Comparison of ENCODE assay signal across 20 cellular contexts in the genomic region with DNA sequence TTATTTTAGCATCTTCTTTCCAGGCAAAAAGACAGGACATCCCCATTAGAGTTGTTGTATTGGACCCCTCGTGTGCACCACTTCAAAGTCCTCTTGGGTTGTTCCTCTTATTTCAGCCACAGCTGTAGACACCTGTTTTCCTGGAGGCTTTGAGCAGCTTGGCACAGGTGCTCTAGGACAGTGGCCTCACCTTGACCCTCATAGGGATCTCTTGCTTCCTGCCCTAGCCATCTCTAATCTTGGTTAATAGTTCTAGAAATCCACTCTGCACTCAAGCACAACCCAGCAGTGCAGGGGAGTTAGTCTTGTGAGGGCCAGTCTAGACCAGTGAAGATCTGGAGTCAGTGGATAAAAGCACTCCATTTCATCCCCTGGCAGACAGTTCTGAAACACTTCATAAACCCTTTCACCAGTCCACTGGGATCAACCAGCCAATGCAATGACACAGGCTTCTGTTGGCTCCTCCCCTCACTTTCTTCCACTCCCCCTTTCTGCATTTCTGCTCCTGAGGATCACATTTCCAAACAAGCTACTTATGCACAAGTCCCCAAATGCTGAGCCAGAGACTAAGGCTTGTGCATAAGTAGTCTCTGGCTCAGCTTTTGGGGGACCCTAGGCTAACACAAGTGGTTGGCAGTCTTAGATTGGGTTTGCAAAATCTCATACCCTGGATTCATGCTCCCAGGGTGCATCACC.
"Had no signal": no experiment of that assay in that cellular context is flagged by ENCODE, and none has a peak within 500 bp of the region (broad histone marks: within the 10 kb centered on the region; RNA-seq: fewer than 3 reads in every experiment).

No MANE protein-coding gene starts in this region.

- H3K27ac Mint-ChIP-seq: activated CD4-positive, alpha-beta memory T cell treated with anti-CD3 and anti-CD28 coated beads, Interleukin-2, amount 10 ng/mL, durations not matched to agents 7 days and 5 days; activated CD4-positive, alpha-beta T cell treated with anti-CD3 and anti-CD28 coated beads for 36 hours; activated naive CD8-positive, alpha-beta T cell treated with anti-CD3 and anti-CD28 coated beads, Interleukin-2, amount 10 ng/mL, durations not matched to agents 7 days and 5 days; activated T-cell treated with anti-CD3 and anti-CD28 coated beads, Interleukin-2, amount 50 U/mL, for 72 hours; endodermal cell; naive thymus-derived CD4-positive, alpha-beta T cell had no signal

- H3K27ac ChIP-seq: breast epithelium, neutrophil, psoas muscle, right lobe of liver, spleen had no signal

- H3K27me3 ChIP-seq: breast epithelium, neutrophil, right lobe of liver, spleen had no signal

- H3K36me3 Mint-ChIP-seq: activated naive CD8-positive, alpha-beta T cell treated with anti-CD3 and anti-CD28 coated beads, Interleukin-2, amount 10 ng/mL, durations not matched to agents 7 days and 5 days had no signal

- H3K4me1 ChIP-seq: breast epithelium, psoas muscle, right lobe of liver, spleen had no signal

- DNase-seq: activated CD4-positive, alpha-beta memory T cell treated with anti-CD3 and anti-CD28 coated beads, Interleukin-2, amount 10 ng/mL, durations not matched to agents 7 days and 5 days; activated CD4-positive, alpha-beta T cell treated with anti-CD3 and anti-CD28 coated beads for 36 hours; activated CD8-positive, alpha-beta memory T cell treated with anti-CD3 and anti-CD28 coated beads, Interleukin-2, amount 50 U/mL, for 4 hours; activated naive CD8-positive, alpha-beta T cell treated with anti-CD3 and anti-CD28 coated beads, Interleukin-2, amount 10 ng/mL, durations not matched to agents 7 days and 5 days; activated T-cell treated with anti-CD3 and anti-CD28 coated beads, Interleukin-2, amount 50 U/mL, for 72 hours; aorta; endodermal cell; erythroblast; hippocampal formation; naive thymus-derived CD4-positive, alpha-beta T cell; psoas muscle; right lobe of liver; spleen; stimulated activated CD4-positive, alpha-beta T cell treated with anti-CD3 and anti-CD28 coated beads, Interleukin-2, amount 100 ng/mL, for 24 hours; stimulated activated naive CD4-positive, alpha-beta T cell; substantia nigra; trophoblast cell had no signal

- H3K4me1 Mint-ChIP-seq: activated CD4-positive, alpha-beta memory T cell treated with anti-CD3 and anti-CD28 coated beads, Interleukin-2, amount 10 ng/mL, durations not matched to agents 7 days and 5 days; activated CD4-positive, alpha-beta T cell treated with anti-CD3 and anti-CD28 coated beads for 36 hours; activated naive CD8-positive, alpha-beta T cell treated with anti-CD3 and anti-CD28 coated beads, Interleukin-2, amount 10 ng/mL, durations not matched to agents 7 days and 5 days; naive thymus-derived CD4-positive, alpha-beta T cell had no signal

- H3K36me3 ChIP-seq: breast epithelium, neutrophil, right lobe of liver, spleen had no signal

- H3K4me3 ChIP-seq: breast epithelium, lung, psoas muscle, right lobe of liver, spleen had no signal

- ATAC-seq: activated CD4-positive, alpha-beta T cell treated with anti-CD3 and anti-CD28 coated beads for 36 hours; activated T-cell treated with anti-CD3 and anti-CD28 coated beads, Interleukin-2, amount 50 U/mL, for 72 hours; naive thymus-derived CD4-positive, alpha-beta T cell; psoas muscle; right lobe of liver had no signal

- H3K4me3 Mint-ChIP-seq: activated CD4-positive, alpha-beta memory T cell treated with anti-CD3 and anti-CD28 coated beads, Interleukin-2, amount 10 ng/mL, durations not matched to agents 7 days and 5 days; activated CD4-positive, alpha-beta T cell treated with anti-CD3 and anti-CD28 coated beads for 36 hours; activated naive CD8-positive, alpha-beta T cell treated with anti-CD3 and anti-CD28 coated beads, Interleukin-2, amount 10 ng/mL, durations not matched to agents 7 days and 5 days; activated T-cell treated with anti-CD3 and anti-CD28 coated beads, Interleukin-2, amount 50 U/mL, for 72 hours; endodermal cell; naive thymus-derived CD4-positive, alpha-beta T cell had no signal

- H3K27me3 Mint-ChIP-seq: activated naive CD8-positive, alpha-beta T cell treated with anti-CD3 and anti-CD28 coated beads, Interleukin-2, amount 10 ng/mL, durations not matched to agents 7 days and 5 days; naive thymus-derived CD4-positive, alpha-beta T cell had no signal
